In the genomic region with DNA sequence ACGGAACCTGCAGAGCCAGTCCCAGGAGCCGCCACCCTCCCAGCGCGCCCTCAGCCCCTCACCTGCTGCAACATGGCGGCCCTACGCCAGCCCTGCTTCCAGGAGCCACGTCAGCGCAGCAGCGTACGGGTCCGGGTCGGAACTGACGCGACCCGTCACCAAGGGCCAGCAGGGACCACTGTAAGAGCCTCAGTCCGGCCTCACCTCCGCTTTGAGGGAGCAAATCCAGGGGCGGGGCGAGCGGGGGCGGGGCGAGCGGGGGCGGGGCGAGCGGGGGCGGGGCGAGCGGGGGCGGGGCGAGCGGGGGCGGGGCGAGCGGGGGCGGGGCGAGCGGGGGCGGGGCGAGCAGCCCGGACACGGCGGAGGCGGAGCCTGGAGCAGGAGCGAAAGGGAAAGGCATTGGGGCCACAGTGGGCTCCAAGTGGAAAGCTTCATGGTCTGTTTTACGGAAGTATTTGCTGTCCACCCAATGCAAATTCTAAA, we compare ENCODE assay signal across 8 cellular contexts. TPM values are rescaled to one million over a fixed set of nuclear protein-coding genes. Genes with fewer than 3 reads are reported as not detected.
DNase-seq lines count a peak whose midpoint lies in the region; ATAC-seq and TF ChIP-seq lines count a peak whose summit lies in the region.
"Not testable (repeated sequence)": the region's sequence is repeated elsewhere in the genome, so short reads cannot be mapped to it uniquely, and the experiment has no call there.

A gene (minus strand): TSS at position 109 of the 483 bp plus-strand sequence. CDS start 35 bp downstream, at position 74.

- peak; percentile 32 to 76 (median 61) for DNase-seq in CD8-positive, alpha-beta T cell
- peak; percentile 13 for DNase-seq in HS-5 (ENCODE audit: low read depth)
- peak; percentile 2 for DNase-seq in Panc1 (ENCODE audit: low read depth, low spot score)
- peak; percentile 62 for DNase-seq in activated T-cell treated with anti-CD3 and anti-CD28 coated beads for 48 hours (ENCODE audit: low read depth)
- DNase-seq in epithelial cell of proximal tubule (ENCODE audit: low read depth), result not testable (repeated sequence)
- DNase-seq in mesothelial cell of epicardium (ENCODE audit: low spot score in 2 of 2, unreplicated experiment in 2 of 2), result peak; percentile 49 to 75
- DNase-seq in stimulated activated CD8-positive, alpha-beta memory T cell treated with anti-CD3 and anti-CD28 coated beads, Interleukin-12 subunit alpha, Interleukin-12 subunit beta, amount 100 ng/mL, for 4 hours (ENCODE audit: low read depth), result peak; percentile 42

- not testable (repeated sequence) for H3K36me3 Mint-ChIP-seq in CD8-positive, alpha-beta T cell; mesothelial cell of epicardium

- H3K4me1 Mint-ChIP-seq in CD8-positive, alpha-beta T cell (ENCODE audit: low read depth), result not testable (repeated sequence)
- peaks cover 14% of the 10 kb centered on the region for H3K4me1 Mint-ChIP-seq in mesothelial cell of epicardium

- not testable (repeated sequence) for H3K4me1 ChIP-seq in CD8-positive, alpha-beta T cell (ENCODE audit: insufficient read depth, low read length); Panc1 (ENCODE audit: control insufficient read depth, insufficient read depth, low read length)

- H3K4me3 Mint-ChIP-seq in CD8-positive, alpha-beta T cell, result peak within 1 kb of the TSS; percentile 92
- peak within 1 kb of the TSS; percentile 99 for H3K4me3 Mint-ChIP-seq in mesothelial cell of epicardium

- in situ Hi-C loops in Panc1 (cut with HindIII; ENCODE audit: low pct_unique_long_range_greater_than_20kb, low sequenced_read_pairs), result not testable (repeated sequence)

- H3K9me3 Mint-ChIP-seq in CD8-positive, alpha-beta T cell; mesothelial cell of epicardium: not testable (repeated sequence)

- peak within 1 kb of the TSS; percentile 92 for H3K27ac Mint-ChIP-seq in CD8-positive, alpha-beta T cell
- H3K27ac Mint-ChIP-seq in mesothelial cell of epicardium, result peak within 1 kb of the TSS; percentile 97

- peak within 1 kb of the TSS; percentile 30 for H3K27ac ChIP-seq in CD8-positive, alpha-beta T cell (ENCODE audit: low read depth, low read length)
- H3K27ac ChIP-seq in Panc1 (ENCODE audit: low read length), result not testable (repeated sequence)

- peak within 1 kb of the TSS; percentile 53 for H3K4me3 ChIP-seq in CD8-positive, alpha-beta T cell (ENCODE audit: low read depth, low read length)
- peak within 1 kb of the TSS; percentile 52 to 53 for H3K4me3 ChIP-seq in Panc1 (ENCODE audit: low read depth in 2 of 2, low read length in 2 of 2)
- H3K4me3 ChIP-seq in epithelial cell of proximal tubule (ENCODE audit: low read depth, low read length), result peak within 1 kb of the TSS; percentile 70

- H3K27me3 Mint-ChIP-seq in CD8-positive, alpha-beta T cell (ENCODE audit: low read depth); mesothelial cell of epicardium (ENCODE audit: low read depth): not testable (repeated sequence)

- not testable (repeated sequence) for H3K36me3 ChIP-seq in CD8-positive, alpha-beta T cell (ENCODE audit: insufficient read depth, low read length); Panc1 (ENCODE audit: control insufficient read depth, insufficient read depth, low read length)

- peak; percentile 76 for ATAC-seq in CD8-positive, alpha-beta T cell
- peak; percentile 74 for ATAC-seq in GM21423 (IDR thresholded peaks at IDR 0.05; ENCODE audit: unreplicated experiment)
- peak; percentile 96 for ATAC-seq in Panc1

- CTCF ChIA-PET in CD8-positive, alpha-beta T cell (lab: Charles Lee); Panc1 (lab: Charles Lee): not testable (repeated sequence)

- intact Hi-C loops in CD8-positive, alpha-beta T cell (cut with DNase I, micrococcal nuclease); Panc1 (cut with micrococcal nuclease; ENCODE audit: unreplicated experiment): not testable (repeated sequence)

- H3K9me3 ChIP-seq in CD8-positive, alpha-beta T cell (ENCODE audit: low read length); Panc1 (ENCODE audit: control insufficient read depth, insufficient read depth, low read depth, low read length): not testable (repeated sequence)

- BruUV-seq in Panc1 (replicated peaks; lab: Mats Ljungman, UMichigan), result not testable (repeated sequence)

- TF ChIP-seq CTCF in CD8-positive, alpha-beta T cell (IDR thresholded peaks at IDR 0.05); Panc1 (IDR thresholded peaks at IDR 0.05); epithelial cell of proximal tubule (conservative IDR thresholded peaks at IDR 0.05; ENCODE audit: low read depth, low read length); mesothelial cell of epicardium (IDR thresholded peaks at IDR 0.05; ENCODE audit: unreplicated experiment): not testable (repeated sequence)

- POLR2A ChIA-PET in CD8-positive, alpha-beta T cell (lab: Charles Lee); Panc1 (lab: Charles Lee): not testable (repeated sequence)

- not testable (repeated sequence) for H3K27me3 ChIP-seq in CD8-positive, alpha-beta T cell (ENCODE audit: insufficient read depth, low read length); Panc1 (ENCODE audit: control insufficient read depth, insufficient read depth, low read length)

RNA-seq across cellular contexts. Expression of the gene that starts here (rescaled TPM):
- 10 to 100 TPM; 11.7 to 18.6 TPM for total RNA-seq in CD8-positive, alpha-beta T cell
- total RNA-seq in Panc1 (2021; ENCODE audit: unreplicated experiment), result 6.7 TPM
- 7.8 TPM for polyA plus RNA-seq in Panc1 (2012; ENCODE audit: insufficient read length)
- 3.3 and 4.6 TPM in 2 replicates for total RNA-seq in epithelial cell of proximal tubule
- total RNA-seq in mesothelial cell of epicardium, result 61.1 to 66.4 TPM (median 62.0 TPM) in 3 replicates
